Comparison of ENCODE assay signal across 9 cellular contexts in the genomic region with DNA sequence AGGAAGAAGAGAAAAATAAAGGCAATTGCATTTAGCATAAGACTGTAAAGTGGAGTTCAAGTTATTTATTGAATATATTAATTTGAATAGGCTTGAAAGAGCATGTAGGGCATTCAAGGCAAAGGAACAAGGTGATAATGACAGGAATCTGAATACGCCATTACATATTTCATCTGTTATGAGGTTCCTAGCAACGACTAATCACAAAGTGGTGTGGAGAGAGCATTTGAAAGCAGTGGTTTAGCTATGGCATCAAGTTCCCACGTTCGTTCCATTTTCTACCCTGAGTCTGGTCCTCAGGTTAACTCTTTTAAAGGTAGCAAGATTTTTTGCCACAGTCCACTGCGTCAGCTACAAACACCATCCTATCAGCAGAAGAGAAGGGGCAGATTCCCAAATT. TPM values are rescaled to one million over a fixed set of nuclear protein-coding genes. Genes with fewer than 3 reads are reported as not detected.
"Had no signal": no experiment of that assay in that cellular context is flagged by ENCODE, and none has a peak within 500 bp of the region (broad histone marks: within the 10 kb centered on the region; RNA-seq: fewer than 3 reads in every experiment).

No MANE protein-coding gene starts in this region.

- FAIRE-seq: G401.6, GM12878, GM12891, GM12892, GM18507, GM19239 had no signal

- ATAC-seq: GM12878 had no signal

- H3K4me3 ChIP-seq: GM12878 had no signal

- DNase-seq: GDM1, GF-D8 had no signal

RNA-seq across cellular contexts. Expression of a gene that starts 59.4 kb away (rescaled TPM):
- total RNA-seq: G401, GM12878 had no signal
